In genomic region chr5:141529002-141529401, GRCh38 we compare ENCODE assay signal across 9 cellular contexts.
A peak's percentile ranks its signal among the peaks of the same experiment; 100 is the strongest.
DNase-seq lines count a peak whose midpoint lies in the region; ATAC-seq and TF ChIP-seq lines count a peak whose summit lies in the region.
"Had no signal": no experiment of that assay in that cellular context is flagged by ENCODE, and none has a peak within 500 bp of the region (broad histone marks: within the 10 kb centered on the region; RNA-seq: fewer than 3 reads in every experiment).

No MANE protein-coding gene starts in this region.

- H3K9me3 ChIP-seq in parathyroid adenoma (ENCODE audit: control insufficient read depth, low read length): no peaks in the 10 kb centered on the region

- H3K27me3 ChIP-seq in parathyroid adenoma (ENCODE audit: control insufficient read depth, insufficient read depth, low read length): no peaks in the 10 kb centered on the region

- H3K4me2 ChIP-seq in parathyroid adenoma (ENCODE audit: low read length): peak overlapping the region; percentile 18

- H2AFZ ChIP-seq in parathyroid adenoma: peak overlapping the region; percentile 78

- H3K9ac ChIP-seq in parathyroid adenoma: peak overlapping the region; percentile 15

- no peak overlapping the region for H3K4me3 ChIP-seq in parathyroid adenoma (ENCODE audit: low read depth, low read length)

- TF ChIP-seq CTCF in parathyroid adenoma (IDR thresholded peaks at IDR 0.05): no peak

- DNase-seq in NCI-H187 treated with DMSO at 0.1 percent for 48 hours (lab: John Stamatoyannopoulos, UW) (no peak), HuH-7.5 (ENCODE audit: low spot score) (no peak), foreskin melanocyte (no peak), putamen (ENCODE audit: low spot score) (no peak)
- DNase-seq: stimulated activated CD4-positive, alpha-beta T cell treated with anti-CD3 and anti-CD28 coated beads, Interleukin-1b, Interleukin-23, amount 100 ng/mL, for 48 hours had no signal

- ATAC-seq in GM18502 (IDR thresholded peaks at IDR 0.05; ENCODE audit: poor library complexity, unreplicated experiment) (peak; percentile 65), HG02884 (IDR thresholded peaks at IDR 0.05; ENCODE audit: unreplicated experiment) (peak; percentile 59)

- no peaks in the 10 kb centered on the region for H3K36me3 ChIP-seq in parathyroid adenoma (ENCODE audit: control insufficient read depth, insufficient read depth, low read length)

- H3K27ac ChIP-seq in cingulate gyrus (ENCODE audit: low read depth, low read length) (peak overlapping the region; percentile 57), parathyroid adenoma (peak overlapping the region; percentile 98)

- H3K79me2 ChIP-seq in parathyroid adenoma: peaks cover 3% of the 10 kb centered on the region

- peaks cover 53% of the 10 kb centered on the region for H3K4me1 ChIP-seq in parathyroid adenoma
